In genomic region chr10:26890956-26891355, GRCh38 we compare ENCODE assay signal across 8 cellular contexts. TPM values are rescaled to one million over a fixed set of nuclear protein-coding genes. Genes with fewer than 3 reads are reported as not detected.
DNase-seq lines count a peak whose midpoint lies in the region; ATAC-seq and TF ChIP-seq lines count a peak whose summit lies in the region.

No MANE protein-coding gene starts in this region.

- peaks cover 0 to 3% (median 0%) of the 10 kb centered on the region in 3 donors for H3K9me3 ChIP-seq in esophagus squamous epithelium

- peak; percentile 63 for DNase-seq in activated CD8-positive, alpha-beta memory T cell treated with anti-CD3 and anti-CD28 coated beads for 24 hours
- no peak for DNase-seq in activated CD8-positive, alpha-beta memory T cell treated with anti-CD3 and anti-CD28 coated beads, Interleukin-2, amount 50 U/mL, for 4 hours
- peak; percentile 64 for DNase-seq in NCI-H1694 (lab: John Stamatoyannopoulos, UW)
- no peak for DNase-seq in esophagus squamous epithelium (lab: John Stamatoyannopoulos, UW)
- peak; percentile 38 for DNase-seq in occipital lobe (lab: John Stamatoyannopoulos, UW)

- no peak overlapping the region for H3K27ac ChIP-seq in esophagus squamous epithelium

- 58 to 79% methylated on average over 5 of the region's 5 CpGs for WGBS in esophagus squamous epithelium, 2 donors

- TF ChIP-seq CTCF in WI38 (IDR thresholded peaks at IDR 0.05; ENCODE audit: low read depth, low read length) (peak; percentile 58), esophagus squamous epithelium (IDR thresholded peaks at IDR 0.05) (peak in 5 of 6 experiments; percentile 41 to 77 (median 49))

- H3K4me3 ChIP-seq in WI38 (ENCODE audit: low read depth, low read length) (no peak overlapping the region), esophagus squamous epithelium (no peak overlapping the region)

- no peak for ATAC-seq in HG02852 (IDR thresholded peaks at IDR 0.05; ENCODE audit: unreplicated experiment)
- ATAC-seq in GM21528 (IDR thresholded peaks at IDR 0.05; ENCODE audit: low FRiP score, unreplicated experiment): no peak

- H3K27me3 ChIP-seq in esophagus squamous epithelium: no peaks in the 10 kb centered on the region

- TF ChIP-seq POLR2A in esophagus squamous epithelium (IDR thresholded peaks at IDR 0.05): no peak

- intact Hi-C loops in esophagus squamous epithelium (cut with DNase I): no loop called here

- no peaks in the 10 kb centered on the region for H3K36me3 ChIP-seq in esophagus squamous epithelium

- H3K4me1 ChIP-seq in esophagus squamous epithelium: no peaks in the 10 kb centered on the region

RNA-seq across cellular contexts. Expression of gene ABI1, which starts 30.2 kb away (rescaled TPM):
- total RNA-seq in esophagus squamous epithelium (10 to 100 TPM; 51.4 to 67.1 (median 63.3) TPM), occipital lobe (65.7 TPM)

Comparison
In these comparisons a context has a peak if more than half of its experiments do, and no peak if none do; other contexts are left out.
1. DNase-seq: peak in activated CD8-positive, alpha-beta memory T cell treated with anti-CD3 and anti-CD28 coated beads for 24 hours (single experiment), NCI-H1694 (single experiment) and occipital lobe (single experiment); none in activated CD8-positive, alpha-beta memory T cell treated with anti-CD3 and anti-CD28 coated beads, Interleukin-2, amount 50 U/mL, for 4 hours (single experiment) and esophagus squamous epithelium (single experiment).